ENCODE assay signal across 8 cellular contexts in the genomic region with DNA sequence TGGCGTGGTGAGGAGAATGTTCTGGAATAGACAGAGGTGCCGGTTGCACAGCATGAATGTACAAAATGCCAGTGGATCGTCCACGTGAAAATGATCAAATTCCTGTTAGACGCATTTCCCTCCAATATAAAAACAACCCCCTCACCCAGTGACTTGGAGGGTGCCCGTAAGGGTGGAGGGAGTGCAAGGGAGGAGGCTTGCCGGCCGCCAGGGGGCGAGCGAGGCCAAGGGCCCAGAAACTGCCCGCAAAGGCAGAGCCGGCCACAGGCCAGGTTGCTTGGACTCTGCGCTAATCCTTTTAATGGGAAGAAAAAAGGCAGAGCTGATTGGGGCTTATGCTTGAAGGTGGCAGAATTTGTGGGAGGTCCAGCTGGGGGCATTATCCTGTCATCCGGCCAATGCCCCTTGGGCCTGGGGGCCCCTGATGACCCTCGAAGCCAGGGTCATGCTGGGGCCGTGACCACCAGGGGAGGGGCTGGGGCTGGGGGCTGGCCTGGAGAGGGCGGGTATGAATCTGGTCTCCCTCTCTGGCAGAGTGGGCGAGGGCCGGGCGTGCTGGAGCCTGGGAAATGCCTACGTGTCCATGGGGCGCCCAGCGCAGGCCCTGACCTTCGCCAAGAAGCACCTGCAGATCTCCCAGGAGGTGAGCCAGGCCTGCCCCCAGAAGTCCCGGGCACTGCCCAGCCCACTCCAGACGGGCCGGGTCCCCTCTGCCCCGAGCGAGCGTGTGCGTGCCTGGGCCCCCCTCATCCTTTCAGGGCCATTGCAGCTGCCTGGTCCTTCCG. TPM values are rescaled to one million over a fixed set of nuclear protein-coding genes. Genes with fewer than 3 reads are reported as not detected.
DNase-seq lines count a peak whose midpoint lies in the region; TF ChIP-seq lines count a peak whose summit lies in the region.

No MANE protein-coding gene starts in this region.

- no peak for TF ChIP-seq POLR2A in sigmoid colon (IDR thresholded peaks at IDR 0.05)

- no peaks in the 10 kb centered on the region for H3K27me3 ChIP-seq in right atrium auricular region
- no peaks in the 10 kb centered on the region for H3K27me3 ChIP-seq in sigmoid colon

- no peak for TF ChIP-seq EP300 in sigmoid colon (IDR thresholded peaks at IDR 0.05)

- H3K4me3 ChIP-seq in right atrium auricular region = no peak overlapping the region
- H3K4me3 ChIP-seq in sigmoid colon = no peak overlapping the region

- intact Hi-C loops in sigmoid colon (cut with DNase I) = loop anchor here (1.0 kb wide), 2 partner anchors 24 to 61 kb away; partner anchors contain the start of genes DNLZ and SNAPC4

- peak; percentile 86 to 93 for TF ChIP-seq CTCF in right atrium auricular region (IDR thresholded peaks at IDR 0.05)
- peak; percentile 78 to 92 (median 88) for TF ChIP-seq CTCF in sigmoid colon (IDR thresholded peaks at IDR 0.05)

- DNase-seq in ACHN (peak; percentile 55), EL (peak; percentile 38), NCI-H226 (peak; percentile 35), amniotic epithelial cell (ENCODE audit: low read depth) (peak; percentile 52), right atrium auricular region (ENCODE audit: low spot score) (no peak), sigmoid colon (no peak), GDM1 (lab: John Stamatoyannopoulos, UW) (no peak), NCI-H446 (lab: John Stamatoyannopoulos, UW) (no peak)

- peaks cover 26% of the 10 kb centered on the region for H3K36me3 ChIP-seq in right atrium auricular region
- H3K36me3 ChIP-seq in sigmoid colon = peaks cover 0 to 35% (median 3%) of the 10 kb centered on the region in 4 donors

- no peaks in the 10 kb centered on the region for H3K9me3 ChIP-seq in right atrium auricular region
- H3K9me3 ChIP-seq in sigmoid colon = no peaks in the 10 kb centered on the region

- H3K27ac ChIP-seq in right atrium auricular region (peak overlapping the region in 1 of 2 donors; percentile 89), sigmoid colon (no peak overlapping the region)

- WGBS in sigmoid colon, 2 donors = 51 to 75% methylated on average over 32 of the region's 32 CpGs

- in situ Hi-C loops in ACHN (cut with HindIII; ENCODE audit: low pct_ligation_motif_present, low pct_unique_long_range_greater_than_20kb, low sequenced_read_pairs) = no loop called here

- H3K4me1 ChIP-seq in right atrium auricular region = peaks cover 0 to 52% of the 10 kb centered on the region in 2 donors
- peaks cover 0 to 23% (median 21%) of the 10 kb centered on the region in 4 donors for H3K4me1 ChIP-seq in sigmoid colon

RNA-seq across cellular contexts. Expression of gene GPSM1, which starts 12.0 kb away (rescaled TPM):
- total RNA-seq in right atrium auricular region (10 to 100 TPM; 39.4 to 44.5 TPM), sigmoid colon (10 to 100 TPM in 2 of 4 donors, 1 to 10 TPM in 2; 5.0 to 16.1 (median 12.2) TPM)
- 1 to 10 TPM; 2.3 to 4.8 (median 2.4) TPM for polyA plus RNA-seq in sigmoid colon

RNA-seq across cellular contexts. Expression of gene DNLZ, which starts 24.2 kb away (rescaled TPM):
- total RNA-seq in right atrium auricular region (10 to 100 TPM; 15.4 to 36.6 TPM), sigmoid colon (10 to 100 TPM; 19.7 to 41.9 (median 37.8) TPM)
- polyA plus RNA-seq in sigmoid colon = 10 to 100 TPM in 2 of 3 donors, 1 to 10 TPM in 1; 8.4 to 11.6 (median 10.2) TPM

RNA-seq across cellular contexts. Expression of gene CARD9, which starts 34.1 kb away (rescaled TPM):
- total RNA-seq in right atrium auricular region = 1 to 10 TPM in 1 of 2 donors, under 1 TPM in 1; 0.15 to 1.1 TPM
- total RNA-seq in sigmoid colon = 1 to 10 TPM; 1.5 to 6.9 (median 2.3) TPM
- polyA plus RNA-seq in sigmoid colon = 1 to 10 TPM; 1.8 to 3.0 (median 2.3) TPM

RNA-seq across cellular contexts. Expression of gene CCDC187, which starts 35.5 kb away (rescaled TPM):
- not detected for total RNA-seq in right atrium auricular region
- total RNA-seq in sigmoid colon = not detected
- under 1 TPM in 1 of 3 donors, not detected in 2; 0.32 TPM for polyA plus RNA-seq in sigmoid colon

Comparison
In these comparisons a context has a peak if more than half of its experiments do, and no peak if none do; other contexts are left out.
1. DNase-seq: peak in ACHN (single experiment), EL (single experiment), NCI-H226 (single experiment) and amniotic epithelial cell (single experiment); none in right atrium auricular region (single experiment), sigmoid colon (single experiment), GDM1 (single experiment) and NCI-H446 (0 of 2).